1 cellular context compared by ENCODE assay signal in the genomic region with DNA sequence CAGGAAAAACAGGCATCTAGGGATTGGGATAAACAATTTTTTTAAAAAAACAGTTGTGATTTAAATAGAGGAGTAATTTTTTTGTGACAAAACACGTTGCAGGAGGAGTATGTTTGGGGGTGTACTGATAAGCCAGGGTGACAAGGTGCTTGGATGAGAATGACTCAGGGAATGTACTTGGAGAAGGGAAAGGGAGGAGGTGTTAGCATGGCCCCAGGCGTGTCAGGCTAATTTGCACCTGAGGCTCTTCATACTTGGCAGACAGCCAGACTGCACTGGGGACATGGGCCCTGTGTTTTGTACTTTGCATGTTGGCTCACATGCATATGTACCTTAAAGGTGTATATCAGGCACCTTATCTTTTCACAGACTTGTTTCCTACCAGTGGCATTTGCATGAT.
TF ChIP-seq lines count a peak whose summit lies in the region.

No MANE protein-coding gene starts in this region.

TF ChIP-seq in GM23338, 12 proteins besides CTCF, POLR2A, EP300 and RAD21 (continued from another document):
- TF ChIP-seq, protein P1, sequence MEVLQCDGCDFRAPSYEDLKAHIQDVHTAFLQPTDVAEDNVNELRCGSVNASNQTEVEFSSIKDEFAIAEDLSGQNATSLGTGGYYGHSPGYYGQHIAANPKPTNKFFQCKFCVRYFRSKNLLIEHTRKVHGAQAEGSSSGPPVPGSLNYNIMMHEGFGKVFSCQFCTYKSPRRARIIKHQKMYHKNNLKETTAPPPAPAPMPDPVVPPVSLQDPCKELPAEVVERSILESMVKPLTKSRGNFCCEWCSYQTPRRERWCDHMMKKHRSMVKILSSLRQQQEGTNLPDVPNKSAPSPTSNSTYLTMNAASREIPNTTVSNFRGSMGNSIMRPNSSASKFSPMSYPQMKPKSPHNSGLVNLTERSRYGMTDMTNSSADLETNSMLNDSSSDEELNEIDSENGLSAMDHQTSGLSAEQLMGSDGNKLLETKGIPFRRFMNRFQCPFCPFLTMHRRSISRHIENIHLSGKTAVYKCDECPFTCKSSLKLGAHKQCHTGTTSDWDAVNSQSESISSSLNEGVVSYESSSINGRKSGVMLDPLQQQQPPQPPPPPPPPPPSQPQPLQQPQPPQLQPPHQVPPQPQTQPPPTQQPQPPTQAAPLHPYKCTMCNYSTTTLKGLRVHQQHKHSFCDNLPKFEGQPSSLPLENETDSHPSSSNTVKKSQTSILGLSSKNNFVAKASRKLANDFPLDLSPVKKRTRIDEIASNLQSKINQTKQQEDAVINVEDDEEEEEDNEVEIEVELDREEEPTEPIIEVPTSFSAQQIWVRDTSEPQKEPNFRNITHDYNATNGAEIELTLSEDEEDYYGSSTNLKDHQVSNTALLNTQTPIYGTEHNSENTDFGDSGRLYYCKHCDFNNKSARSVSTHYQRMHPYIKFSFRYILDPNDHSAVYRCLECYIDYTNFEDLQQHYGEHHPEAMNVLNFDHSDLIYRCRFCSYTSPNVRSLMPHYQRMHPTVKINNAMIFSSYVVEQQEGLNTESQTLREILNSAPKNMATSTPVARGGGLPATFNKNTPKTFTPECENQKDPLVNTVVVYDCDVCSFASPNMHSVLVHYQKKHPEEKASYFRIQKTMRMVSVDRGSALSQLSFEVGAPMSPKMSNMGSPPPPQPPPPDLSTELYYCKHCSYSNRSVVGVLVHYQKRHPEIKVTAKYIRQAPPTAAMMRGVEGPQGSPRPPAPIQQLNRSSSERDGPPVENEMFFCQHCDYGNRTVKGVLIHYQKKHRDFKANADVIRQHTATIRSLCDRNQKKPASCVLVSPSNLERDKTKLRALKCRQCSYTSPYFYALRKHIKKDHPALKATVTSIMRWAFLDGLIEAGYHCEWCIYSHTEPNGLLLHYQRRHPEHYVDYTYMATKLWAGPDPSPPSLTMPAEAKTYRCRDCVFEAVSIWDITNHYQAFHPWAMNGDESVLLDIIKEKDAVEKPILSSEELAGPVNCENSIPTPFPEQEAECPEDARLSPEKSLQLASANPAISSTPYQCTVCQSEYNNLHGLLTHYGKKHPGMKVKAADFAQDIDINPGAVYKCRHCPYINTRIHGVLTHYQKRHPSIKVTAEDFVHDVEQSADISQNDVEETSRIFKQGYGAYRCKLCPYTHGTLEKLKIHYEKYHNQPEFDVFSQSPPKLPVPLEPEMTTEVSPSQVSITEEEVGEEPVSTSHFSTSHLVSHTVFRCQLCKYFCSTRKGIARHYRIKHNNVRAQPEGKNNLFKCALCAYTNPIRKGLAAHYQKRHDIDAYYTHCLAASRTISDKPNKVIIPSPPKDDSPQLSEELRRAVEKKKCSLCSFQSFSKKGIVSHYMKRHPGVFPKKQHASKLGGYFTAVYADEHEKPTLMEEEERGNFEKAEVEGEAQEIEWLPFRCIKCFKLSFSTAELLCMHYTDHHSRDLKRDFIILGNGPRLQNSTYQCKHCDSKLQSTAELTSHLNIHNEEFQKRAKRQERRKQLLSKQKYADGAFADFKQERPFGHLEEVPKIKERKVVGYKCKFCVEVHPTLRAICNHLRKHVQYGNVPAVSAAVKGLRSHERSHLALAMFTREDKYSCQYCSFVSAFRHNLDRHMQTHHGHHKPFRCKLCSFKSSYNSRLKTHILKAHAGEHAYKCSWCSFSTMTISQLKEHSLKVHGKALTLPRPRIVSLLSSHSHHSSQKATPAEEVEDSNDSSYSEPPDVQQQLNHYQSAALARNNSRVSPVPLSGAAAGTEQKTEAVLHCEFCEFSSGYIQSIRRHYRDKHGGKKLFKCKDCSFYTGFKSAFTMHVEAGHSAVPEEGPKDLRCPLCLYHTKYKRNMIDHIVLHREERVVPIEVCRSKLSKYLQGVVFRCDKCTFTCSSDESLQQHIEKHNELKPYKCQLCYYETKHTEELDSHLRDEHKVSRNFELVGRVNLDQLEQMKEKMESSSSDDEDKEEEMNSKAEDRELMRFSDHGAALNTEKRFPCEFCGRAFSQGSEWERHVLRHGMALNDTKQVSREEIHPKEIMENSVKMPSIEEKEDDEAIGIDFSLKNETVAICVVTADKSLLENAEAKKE (CRISPR knock-in tag; IDR thresholded peaks at IDR 0.05): no peak
- TF ChIP-seq CREB1 (CRISPR knock-in tag; IDR thresholded peaks at IDR 0.05; ENCODE audit: low read depth) (no peak), JUNB (IDR thresholded peaks at IDR 0.05; ENCODE audit: unreplicated experiment) (no peak), STAT1 (IDR thresholded peaks at IDR 0.05; ENCODE audit: unreplicated experiment) (no peak), EZH2phosphoT487 (IDR thresholded peaks at IDR 0.05; ENCODE audit: unreplicated experiment) (no peak), ETS1 (IDR thresholded peaks at IDR 0.05) (no peak), EZH2 (IDR thresholded peaks at IDR 0.05; ENCODE audit: low read depth, unreplicated experiment) (no peak), ZNF331 (CRISPR knock-in tag; IDR thresholded peaks at IDR 0.05; ENCODE audit: low read depth) (no peak)
